34 cellular contexts compared by ENCODE assay signal in the genomic region with DNA sequence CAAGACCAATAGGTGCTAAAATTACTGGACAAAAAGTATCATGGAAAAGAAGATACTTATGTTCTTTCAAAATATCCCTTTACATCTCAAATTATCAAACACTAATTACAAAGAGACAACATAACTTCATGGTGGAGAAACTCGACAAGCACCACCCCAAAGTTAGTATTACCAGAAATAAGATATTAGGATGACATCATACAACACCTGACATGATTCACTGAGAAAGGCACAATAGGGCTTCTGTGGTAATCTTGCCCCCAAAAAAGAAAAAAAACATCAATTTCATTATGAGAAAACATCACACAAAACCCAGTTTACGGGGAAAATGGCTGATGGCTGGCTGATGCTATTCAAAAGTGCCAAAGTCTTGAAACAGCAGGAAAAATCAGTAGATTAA.
"Had no signal": no experiment of that assay in that cellular context is flagged by ENCODE, and none has a peak within 500 bp of the region (broad histone marks: within the 10 kb centered on the region; RNA-seq: fewer than 3 reads in every experiment).

No MANE protein-coding gene starts in this region.

- H3K9me3 ChIP-seq: adrenal gland, body of pancreas, breast epithelium had no signal

- ATAC-seq: activated CD8-positive, alpha-beta T cell treated with anti-CD3 and anti-CD28 coated beads for 36 hours; activated naive CD4-positive, alpha-beta T cell treated with anti-CD3 and anti-CD28 coated beads, Interleukin-2, amount 50 U/mL, for 72 hours; activated T-cell treated with anti-CD3 and anti-CD28 coated beads, Interleukin-2, amount 50 U/mL, for 4 hours; activated T-cell treated with anti-CD3 and anti-CD28 coated beads, Interleukin-2, amount 50 U/mL, for 72 hours; activated T-helper 17 cell treated with anti-CD3 and anti-CD28 coated beads, Interleukin-2, amount 50 U/mL, for 72 hours; body of pancreas had no signal

- H3K36me3 ChIP-seq: adrenal gland, brain microvascular endothelial cell, breast epithelium had no signal

- DNase-seq: activated B cell treated with CpG ODN at 0.5 μM for 24 hours; activated CD4-positive, alpha-beta memory T cell treated with anti-CD3 and anti-CD28 coated beads for 36 hours; activated CD4-positive, alpha-beta T cell treated with anti-CD3 and anti-CD28 coated beads for 4 hours; activated CD4-positive, alpha-beta T cell treated with anti-CD3 and anti-CD28 coated beads, Interleukin-2, amount 10 ng/mL, durations not matched to agents 24 days and 14 days; activated CD4-positive, alpha-beta T cell treated with anti-CD3 and anti-CD28 coated beads, Interleukin-2, amount 50 U/mL, for 1 hour; activated CD4-positive, alpha-beta T cell treated with anti-CD3 and anti-CD28 coated beads, Interleukin-2, amount 50 U/mL, for 4 hours; activated CD4-positive, CD25-positive, alpha-beta regulatory T cell treated with anti-CD3 and anti-CD28 coated beads, Interleukin-2, amount 50 U/mL, for 72 hours; activated CD8-positive, alpha-beta memory T cell treated with anti-CD3 and anti-CD28 coated beads, Interleukin-2, amount 50 U/mL, for 4 hours; activated CD8-positive, alpha-beta T cell treated with anti-CD3 and anti-CD28 coated beads for 36 hours; activated effector memory CD4-positive, alpha-beta T cell treated with anti-CD3 and anti-CD28 coated beads, Interleukin-2, amount 50 U/mL, for 16 hours; activated gamma-delta T cell treated with Interleukin-2 at 50 U/mL for 16 hours; activated naive CD4-positive, alpha-beta T cell; activated naive CD4-positive, alpha-beta T cell treated with anti-CD3 and anti-CD28 coated beads for 36 hours; activated naive CD4-positive, alpha-beta T cell treated with anti-CD3 and anti-CD28 coated beads, Interleukin-2, amount 50 U/mL, for 16 hours; activated naive CD8-positive, alpha-beta T cell treated with anti-CD3 and anti-CD28 coated beads for 36 hours; activated T-cell treated with anti-CD3 and anti-CD28 coated beads for 4 hours; activated T-cell treated with anti-CD3 and anti-CD28 coated beads, Interleukin-2, amount 50 U/mL, for 1 hour; activated T-cell treated with anti-CD3 and anti-CD28 coated beads, Interleukin-2, amount 50 U/mL, for 4 hours; activated T-cell treated with anti-CD3 and anti-CD28 coated beads, Interleukin-2, amount 50 U/mL, for 72 hours; adrenal gland; amniotic stem cell; aorta; body of pancreas; brain microvascular endothelial cell; central memory CD4-positive, alpha-beta T cell; T-helper 1 cell; T-helper 2 cell; T-helper 9 cell had no signal

- H3K4me1 ChIP-seq: adrenal gland, body of pancreas, breast epithelium had no signal

- H3K4me3 ChIP-seq: adrenal gland, body of pancreas, breast epithelium had no signal

- H3K27me3 ChIP-seq: adrenal gland, body of pancreas, brain microvascular endothelial cell, breast epithelium had no signal

- FAIRE-seq: astrocyte, TTC549 had no signal

- H3K27ac ChIP-seq: adrenal gland, body of pancreas, brain microvascular endothelial cell, breast epithelium, VCaP had no signal
